8 cellular contexts compared by ENCODE assay signal in genomic region chr2:69641887-69642708, GRCh38. TPM values are rescaled to one million over a fixed set of nuclear protein-coding genes. Genes with fewer than 3 reads are reported as not detected.
DNase-seq lines count a peak whose midpoint lies in the region; ATAC-seq and TF ChIP-seq lines count a peak whose summit lies in the region.

No MANE protein-coding gene starts in this region.

- TF ChIP-seq CTCF in WI38 (IDR thresholded peaks at IDR 0.05; ENCODE audit: low read depth, low read length) (no peak), gastroesophageal sphincter (IDR thresholded peaks at IDR 0.05) (no peak), gastrocnemius medialis (IDR thresholded peaks at IDR 0.05 in 4 of 5, conservative IDR thresholded peaks at IDR 0.05 in 1 of 5) (no peak)

- intact Hi-C loops in gastrocnemius medialis (cut with DNase I; ENCODE audit: low total_unique reads): loop anchor here (2.0 to 10.0 kb wide), 6 partner anchors 65 to 605 kb away; partner anchors contain the start of genes GFPT1, GMCL1, NFU1 and TIA1

- H3K27me3 ChIP-seq in GM23248 (replicated peaks; ENCODE audit: insufficient read depth) (no peaks in the 10 kb centered on the region), gastroesophageal sphincter (no peaks in the 10 kb centered on the region), gastrocnemius medialis (no peaks in the 10 kb centered on the region)

- no peaks in the 10 kb centered on the region for H3K9me2 ChIP-seq in GM23248 (ENCODE audit: insufficient read depth)

- peaks cover 74% of the 10 kb centered on the region for H3K79me2 ChIP-seq in GM23248 (ENCODE audit: insufficient read depth)

- peaks cover 21% of the 10 kb centered on the region for H3F3A ChIP-seq in GM23248 (ENCODE audit: insufficient read depth)

- H3K4me3 ChIP-seq in GM23248: peak overlapping the region; percentile 93
- peak overlapping the region; percentile 91 for H3K4me3 ChIP-seq in WI38 (ENCODE audit: low read depth, low read length)
- peak overlapping the region; percentile 76 to 88 for H3K4me3 ChIP-seq in gastroesophageal sphincter
- peak overlapping the region; percentile 89 to 98 (median 94) for H3K4me3 ChIP-seq in gastrocnemius medialis

- peak overlapping the region; percentile 98 for H3K9ac ChIP-seq in GM23248

- ATAC-seq in gastroesophageal sphincter: no peak
- no peak for ATAC-seq in gastrocnemius medialis
- no peak for ATAC-seq in GM19463 (IDR thresholded peaks at IDR 0.05; ENCODE audit: unreplicated experiment)

- in situ Hi-C loops in GM23248 (cut with MboI) (no loop called here), gastrocnemius medialis (cut with MboI; ENCODE audit: low sequenced_read_pairs in 4 of 4) (loop anchor here in 3 of 4 donors (5.0 to 10.0 kb wide), 2 partner anchors 77 to 80 kb away; no protein-coding TSS in a partner anchor)

- peak overlapping the region; percentile 98 for H2AFZ ChIP-seq in GM23248

- DNase-seq in GM23248 (peak; percentile 31), gastrocnemius medialis (no peak), NCI-H2171 treated with DMSO at 0.1 percent for 48 hours (lab: John Stamatoyannopoulos, UW) (no peak), dedifferentiated amniotic fluid mesenchymal stem cell (ENCODE audit: extremely low spot score) (no peak)
- no peak for DNase-seq in stimulated activated CD4-positive, alpha-beta T cell treated with anti-CD3 and anti-CD28 coated beads, Interleukin-4, amount 100 ng/mL, for 1 hour

- H3K36me3 ChIP-seq in GM23248 (ENCODE audit: low read depth) (no peaks in the 10 kb centered on the region), gastroesophageal sphincter (no peaks in the 10 kb centered on the region), gastrocnemius medialis (no peaks in the 10 kb centered on the region)

- no peaks in the 10 kb centered on the region for H3K9me3 ChIP-seq in GM23248 (ENCODE audit: low read depth)
- H3K9me3 ChIP-seq in gastroesophageal sphincter: no peaks in the 10 kb centered on the region
- no peaks in the 10 kb centered on the region for H3K9me3 ChIP-seq in gastrocnemius medialis

- peaks cover 4% of the 10 kb centered on the region; the same call in 1 of the 2 replicates for H4K20me1 ChIP-seq in GM23248 (ENCODE audit: insufficient read depth)

- TF ChIP-seq POLR2A in gastroesophageal sphincter (IDR thresholded peaks at IDR 0.05) (no peak), gastrocnemius medialis (IDR thresholded peaks at IDR 0.05) (no peak)

- H3K27ac ChIP-seq in GM23248 (peak overlapping the region; percentile 98), gastroesophageal sphincter (peak overlapping the region in 3 of 4 donors; percentile 51 to 95 (median 90)), gastrocnemius medialis (peak overlapping the region; percentile 94 to 99 (median 96))

- no peak for TF ChIP-seq EP300 in gastroesophageal sphincter (IDR thresholded peaks at IDR 0.05)

- WGBS in GM23248 (ENCODE audit: low coverage in 1 of 2, low lambda C conversion rate in 2 of 2, missing lambda C conversion rate in 2 of 2), 2 experiments: 9 to 12% methylated on average over 12 of the region's 12 CpGs
- WGBS in gastroesophageal sphincter (ENCODE audit: low coverage in 1 of 2), 2 donors: 9 to 12% methylated on average over 12 of the region's 12 CpGs

- H3K4me1 ChIP-seq in GM23248 (ENCODE audit: insufficient read depth) (peaks cover 24% of the 10 kb centered on the region), gastroesophageal sphincter (peaks cover 0 to 62% (median 23%) of the 10 kb centered on the region in 3 donors), gastrocnemius medialis (peaks cover 54 to 62% of the 10 kb centered on the region in 2 donors)

- H3K4me2 ChIP-seq in GM23248 (ENCODE audit: unreplicated experiment): peak overlapping the region; percentile 99

RNA-seq across cellular contexts. Expression of gene AAK1, which starts 1.4 kb away (rescaled TPM):
- total RNA-seq in GM23248 (2014; rRNA removed; shearing (Covaris generic)): 41.2 and 68.3 TPM in 2 replicates
- polyA plus RNA-seq in GM23248 (2016; fragmentation: Nextera tagmentation; extraction: Ambion mirVana): 38.5 and 50.7 TPM in 2 replicates
- total RNA-seq in gastroesophageal sphincter (10 to 100 TPM; 32.3 to 55.9 (median 49.6) TPM), gastrocnemius medialis (10 to 100 TPM; 30.0 to 47.3 (median 39.1) TPM)
